ENCODE assay signal across 6 cellular contexts in genomic region chr11:67372232-67372992, GRCh38. TPM values are rescaled to one million over a fixed set of nuclear protein-coding genes. Genes with fewer than 3 reads are reported as not detected.
DNase-seq lines count a peak whose midpoint lies in the region; ATAC-seq and TF ChIP-seq lines count a peak whose summit lies in the region.

No MANE protein-coding gene starts in this region.

- TF ChIP-seq CTCF in heart right ventricle (IDR thresholded peaks at IDR 0.05) (no peak), tibial nerve (IDR thresholded peaks at IDR 0.05) (no peak)

- ATAC-seq in heart right ventricle, result peak in 4 of 8 donors; percentile 3 to 16 (median 14)

- intact Hi-C loops in activated CD4-positive, alpha-beta T cell treated with anti-CD3 and anti-CD28 coated beads, Interleukin-2, amount 10 ng/mL, durations not matched to agents 24 days and 14 days (cut with micrococcal nuclease), result no loop called here
- intact Hi-C loops in heart right ventricle (cut with DNase I), result loop anchor here in 1 of 10 donors (2.0 kb wide), 1 partner anchor 16 kb away; no protein-coding TSS in a partner anchor

- H3K27ac ChIP-seq in heart right ventricle, result peak overlapping the region; percentile 17 to 97 (median 91)
- H3K27ac ChIP-seq in tibial nerve, result peak overlapping the region; percentile 87 to 99 (median 97)

- H3K4me1 ChIP-seq in heart right ventricle, result peaks cover 10 to 66% (median 34%) of the 10 kb centered on the region in 9 donors
- H3K4me1 ChIP-seq in tibial nerve, result peaks cover 0 to 69% (median 50%) of the 10 kb centered on the region in 4 donors

- no peak for TF ChIP-seq EP300 in tibial nerve (IDR thresholded peaks at IDR 0.05)

- 1 to 2% methylated on average over 39 to 78 of the region's 81 CpGs for WGBS in heart right ventricle, 2 donors
- WGBS in tibial nerve, 2 donors, result 2% methylated on average over 13 to 43 of the region's 81 CpGs

- no peaks in the 10 kb centered on the region for H3K9me3 Mint-ChIP-seq in activated CD4-positive, alpha-beta T cell treated with anti-CD3 and anti-CD28 coated beads, Interleukin-2, amount 10 ng/mL, durations not matched to agents 24 days and 14 days

- no peak overlapping the region for H3K27ac Mint-ChIP-seq in activated CD4-positive, alpha-beta T cell treated with anti-CD3 and anti-CD28 coated beads, Interleukin-2, amount 10 ng/mL, durations not matched to agents 24 days and 14 days

- H3K9me3 ChIP-seq in heart right ventricle (no peaks in the 10 kb centered on the region), tibial nerve (no peaks in the 10 kb centered on the region)

- peaks cover 0 to 7% (median under 1%) of the 10 kb centered on the region in 7 donors for H3K27me3 ChIP-seq in heart right ventricle
- no peaks in the 10 kb centered on the region for H3K27me3 ChIP-seq in tibial nerve

- peaks cover 34% of the 10 kb centered on the region for H3K4me1 Mint-ChIP-seq in activated CD4-positive, alpha-beta T cell treated with anti-CD3 and anti-CD28 coated beads, Interleukin-2, amount 10 ng/mL, durations not matched to agents 24 days and 14 days

- peak; percentile 12 to 33 for TF ChIP-seq POLR2A in tibial nerve (IDR thresholded peaks at IDR 0.05)

- H3K4me3 Mint-ChIP-seq in activated CD4-positive, alpha-beta T cell treated with anti-CD3 and anti-CD28 coated beads, Interleukin-2, amount 10 ng/mL, durations not matched to agents 24 days and 14 days, result peak overlapping the region; percentile 77

- H3K36me3 ChIP-seq in heart right ventricle (no peaks in the 10 kb centered on the region), tibial nerve (no peaks in the 10 kb centered on the region)

- H3K4me3 ChIP-seq in heart right ventricle (peak overlapping the region; percentile 56 to 82 (median 74)), tibial nerve (peak overlapping the region; percentile 46 to 91 (median 76))

- DNase-seq in activated CD4-positive, alpha-beta T cell treated with anti-CD3 and anti-CD28 coated beads, Interleukin-2, amount 10 ng/mL, durations not matched to agents 24 days and 14 days, result no peak
- no peak for DNase-seq in activated CD4-positive, alpha-beta T cell treated with anti-CD3 and anti-CD28 coated beads, Interleukin-2, amount 50 U/mL, for 48 hours
- peak in 1 of 2 donors; percentile 53 for DNase-seq in heart right ventricle
- no peak for DNase-seq in tibial nerve (ENCODE audit: low spot score in 2 of 2)
- DNase-seq in NCI-H2107 treated with DMSO at 0.1 percent for 48 hours (lab: John Stamatoyannopoulos, UW; ENCODE audit: unreplicated experiment), result no peak
- DNase-seq in NCI-H524 treated with DMSO at 0.1 percent for 48 hours (lab: John Stamatoyannopoulos, UW), result no peak

- peaks cover 70% of the 10 kb centered on the region for H3K27me3 Mint-ChIP-seq in activated CD4-positive, alpha-beta T cell treated with anti-CD3 and anti-CD28 coated beads, Interleukin-2, amount 10 ng/mL, durations not matched to agents 24 days and 14 days

- peaks cover 3% of the 10 kb centered on the region for H3K36me3 Mint-ChIP-seq in activated CD4-positive, alpha-beta T cell treated with anti-CD3 and anti-CD28 coated beads, Interleukin-2, amount 10 ng/mL, durations not matched to agents 24 days and 14 days (ENCODE audit: low read depth)

RNA-seq across cellular contexts. Expression of gene CLCF1, which starts 1.0 kb away (rescaled TPM):
- 0.63 and 0.66 TPM in 2 replicates for total RNA-seq in activated CD4-positive, alpha-beta T cell treated with anti-CD3 and anti-CD28 coated beads, Interleukin-2, amount 10 ng/mL, durations not matched to agents 24 days and 14 days
- total RNA-seq in heart right ventricle (1 to 10 TPM in 6 of 10 donors, under 1 TPM in 4; 0.31 to 2.2 (median 1.0) TPM), tibial nerve (10 to 100 TPM in 1 of 4 donors, 1 to 10 TPM in 3; 3.7 to 23.1 (median 5.9) TPM)
- polyA plus RNA-seq in heart right ventricle, result 10 to 100 TPM in 1 of 2 donors, 1 to 10 TPM in 1; 2.6 to 12.3 TPM

RNA-seq across cellular contexts. Expression of gene POLD4, which starts 19.1 kb away (rescaled TPM):
- 36.0 and 36.4 TPM in 2 replicates for total RNA-seq in activated CD4-positive, alpha-beta T cell treated with anti-CD3 and anti-CD28 coated beads, Interleukin-2, amount 10 ng/mL, durations not matched to agents 24 days and 14 days
- total RNA-seq in heart right ventricle (10 to 100 TPM; 30.4 to 80.1 (median 39.6) TPM), tibial nerve (100 to 1,000 TPM in 1 of 4 donors, 10 to 100 TPM in 3; 70.8 to 154 (median 88.5) TPM)
- polyA plus RNA-seq in heart right ventricle, result 100 to 1,000 TPM in 1 of 2 donors, 10 to 100 TPM in 1; 66.6 to 214 TPM

RNA-seq across cellular contexts. Expression of gene RAD9A, which starts 19.4 kb away (rescaled TPM):
- 31.6 and 34.3 TPM in 2 replicates for total RNA-seq in activated CD4-positive, alpha-beta T cell treated with anti-CD3 and anti-CD28 coated beads, Interleukin-2, amount 10 ng/mL, durations not matched to agents 24 days and 14 days
- 10 to 100 TPM in 1 of 10 donors, 1 to 10 TPM in 9; 4.8 to 13.8 (median 6.4) TPM for total RNA-seq in heart right ventricle
- 10 to 100 TPM in 1 of 2 donors, 1 to 10 TPM in 1; 9.9 to 15.0 TPM for polyA plus RNA-seq in heart right ventricle
- total RNA-seq in tibial nerve, result 10 to 100 TPM; 22.7 to 39.0 (median 36.4) TPM

RNA-seq across cellular contexts. Expression of gene PPP1CA, which starts 29.2 kb away (rescaled TPM):
- 251 and 252 TPM in 2 replicates for total RNA-seq in activated CD4-positive, alpha-beta T cell treated with anti-CD3 and anti-CD28 coated beads, Interleukin-2, amount 10 ng/mL, durations not matched to agents 24 days and 14 days
- total RNA-seq in heart right ventricle (100 to 1,000 TPM in 7 of 10 donors, 10 to 100 TPM in 3; 92.0 to 143 (median 103) TPM), tibial nerve (10 to 100 TPM; 50.6 to 97.8 (median 72.7) TPM)
- 100 to 1,000 TPM in 1 of 2 donors, 10 to 100 TPM in 1; 80.2 to 186 TPM for polyA plus RNA-seq in heart right ventricle

RNA-seq across cellular contexts. Expression of gene TBC1D10C, which starts 31.5 kb away (rescaled TPM):
- total RNA-seq in activated CD4-positive, alpha-beta T cell treated with anti-CD3 and anti-CD28 coated beads, Interleukin-2, amount 10 ng/mL, durations not matched to agents 24 days and 14 days, result 115 and 119 TPM in 2 replicates
- 1 to 10 TPM in 2 of 10 donors, under 1 TPM in 8; 0.26 to 7.1 (median 0.65) TPM for total RNA-seq in heart right ventricle
- polyA plus RNA-seq in heart right ventricle, result 1 to 10 TPM in 1 of 2 donors, under 1 TPM in 1; 0.62 to 1.4 TPM
- 1 to 10 TPM; 1.5 to 4.5 (median 2.2) TPM for total RNA-seq in tibial nerve
